ENCODE assay signal across 7 cellular contexts in genomic region chr19:13865578-13866462, GRCh38. TPM values are rescaled to one million over a fixed set of nuclear protein-coding genes. Genes with fewer than 3 reads are reported as not detected.
DNase-seq lines count a peak whose midpoint lies in the region; ATAC-seq, FAIRE-seq and TF ChIP-seq lines count a peak whose summit lies in the region.

No MANE protein-coding gene starts in this region.

- H2AFZ ChIP-seq in PC-3 (ENCODE audit: low read length) (peak overlapping the region; percentile 86), H1 (ENCODE audit: low read length) (no peak overlapping the region), neural progenitor cell (replicated peaks) (no peak overlapping the region)

- H3K4me1 ChIP-seq in PC-3 (ENCODE audit: insufficient read depth, low read length): peaks cover 9% of the 10 kb centered on the region
- H3K4me1 ChIP-seq in H1 (replicated peaks in 1 of 4; ENCODE audit: control insufficient read depth in 3 of 4, insufficient read depth in 4 of 4, low read length in 3 of 4): peaks cover 4 to 7% (median 5%) of the 10 kb centered on the region in 4 experiments; a peak in 6 of 7 replicates
- peaks cover 6% of the 10 kb centered on the region for H3K4me1 ChIP-seq in neural progenitor cell

- no peak overlapping the region for H3K23ac ChIP-seq in H1 (ENCODE audit: insufficient read length)

- peak overlapping the region; percentile 90 for H3K4me3 Mint-ChIP-seq in neural progenitor cell

- ATAC-seq in PC-3: peak; percentile 2; the same call in 1 of the 2 replicates
- no peak for ATAC-seq in HG03139 (IDR thresholded peaks at IDR 0.05; ENCODE audit: unreplicated experiment)

- H3K4me3 ChIP-seq in GM12865 (ENCODE audit: low read depth, low read length): peak overlapping the region; percentile 49
- H3K4me3 ChIP-seq in PC-3 (ENCODE audit: low read length): peak overlapping the region; percentile 89
- peak overlapping the region; percentile 28 to 66 (median 43) for H3K4me3 ChIP-seq in H1 (ENCODE audit: extremely low read depth in 1 of 4, insufficient read depth in 2 of 4, low read depth in 3 of 4, low read length in 4 of 4)
- H3K4me3 ChIP-seq in neural progenitor cell: peak overlapping the region; percentile 61

- TF ChIP-seq CTCF in GM12865 (IDR thresholded peaks at IDR 0.05; ENCODE audit: insufficient read depth, low read depth, low read length, missing control alignments): no peak
- no peak for TF ChIP-seq CTCF in PC-3 (conservative IDR thresholded peaks at IDR 0.05; ENCODE audit: low read depth, low read length)
- TF ChIP-seq CTCF in H1 (IDR thresholded peaks at IDR 0.05; ENCODE audit: control extremely low read depth in 1 of 3, insufficient read depth in 1 of 3, low read depth in 1 of 3, low read length in 3 of 3): no peak
- no peak for TF ChIP-seq CTCF in neural progenitor cell (IDR thresholded peaks at IDR 0.05)

- H2BK15ac ChIP-seq in H1 (ENCODE audit: low read length): no peak overlapping the region

- intact Hi-C loops in PC-3 (cut with micrococcal nuclease): no loop called here

- no peak overlapping the region for H4K5ac ChIP-seq in H1 (ENCODE audit: insufficient read length, low read depth, low read length)

- peaks cover 4% of the 10 kb centered on the region for H3F3A ChIP-seq in PC-3 (ENCODE audit: low read length, unreplicated experiment)
- peaks cover 23% of the 10 kb centered on the region for H3F3A ChIP-seq in neural progenitor cell (ENCODE audit: low read depth)

- H3K4me1 Mint-ChIP-seq in neural progenitor cell: peaks cover 34% of the 10 kb centered on the region

- H4K20me1 ChIP-seq in PC-3 (ENCODE audit: low read length) (no peaks in the 10 kb centered on the region), H1 (replicated peaks in 1 of 2; ENCODE audit: control insufficient read depth in 1 of 2, insufficient read depth in 2 of 2, low read length in 2 of 2) (peaks cover 2 to 8% of the 10 kb centered on the region in 2 experiments), neural progenitor cell (ENCODE audit: low read depth) (peaks cover 5% of the 10 kb centered on the region)

- H3K4me2 ChIP-seq in PC-3 (ENCODE audit: low read length) (peak overlapping the region; percentile 100), H1 (ENCODE audit: insufficient read depth in 1 of 2, low read depth in 2 of 2, low read length in 2 of 2) (peak overlapping the region; percentile 42 to 77), neural progenitor cell (peak overlapping the region; percentile 86)

- no peak overlapping the region for H2BK5ac ChIP-seq in H1 (ENCODE audit: low read depth, low read length)

- no TSS peak for BruUV-seq in PC-3 (replicated peaks; lab: Mats Ljungman, UMichigan)

- peaks cover 2% of the 10 kb centered on the region for H3K36me3 Mint-ChIP-seq in neural progenitor cell

- H4K8ac ChIP-seq in H1 (ENCODE audit: extremely low read depth, insufficient read depth, low read length): no peak overlapping the region

- H3K27me3 Mint-ChIP-seq in neural progenitor cell (ENCODE audit: insufficient read depth, low read depth): peaks cover 31% of the 10 kb centered on the region

- TF ChIP-seq POLR2A in H1 (IDR thresholded peaks at IDR 0.05; ENCODE audit: control extremely low read depth in 1 of 2, low read depth in 2 of 2, low read length in 2 of 2): no peak

- 20% methylated on average over 17 of the region's 81 CpGs; no CpG with 5 or more reads in 1 of the 2 experiments for WGBS in H1 (ENCODE audit: extremely low coverage in 1 of 2, insufficient coverage in 1 of 2, insufficient read length in 1 of 2, insufficient replicate concordance in 2 of 2, low coverage in 1 of 2, low lambda C conversion rate in 2 of 2, missing lambda C conversion rate in 1 of 2), 2 experiments

- TF ChIP-seq RAD21 in H1 (IDR thresholded peaks at IDR 0.05 in 1 of 2, conservative IDR thresholded peaks at IDR 0.05 in 1 of 2; ENCODE audit: low read depth in 2 of 2, low read length in 2 of 2): no peak

- no peak overlapping the region for H3K27ac ChIP-seq in PC-3 (ENCODE audit: low read length)
- no peak overlapping the region for H3K27ac ChIP-seq in H1 (ENCODE audit: low read depth, low read length)
- no peak overlapping the region for H3K27ac ChIP-seq in neural progenitor cell

- H3K27me3 ChIP-seq in PC-3 (ENCODE audit: low read length) (no peaks in the 10 kb centered on the region), H1 (replicated peaks in 1 of 4; ENCODE audit: control insufficient read depth in 3 of 4, extremely low read depth in 1 of 4, insufficient read depth in 3 of 4, low read length in 3 of 4) (peaks cover 16 to 67% (median 48%) of the 10 kb centered on the region in 4 experiments), neural progenitor cell (peaks cover 90% of the 10 kb centered on the region)

- H3K27ac Mint-ChIP-seq in neural progenitor cell: peak overlapping the region; percentile 18

- H3K9me3 Mint-ChIP-seq in neural progenitor cell: no peaks in the 10 kb centered on the region

- no peaks in the 10 kb centered on the region for H3K9me2 ChIP-seq in PC-3 (replicated peaks; ENCODE audit: low read length)

- H3K23me2 ChIP-seq in H1 (ENCODE audit: low read depth, low read length): no peaks in the 10 kb centered on the region; the same call in 1 of the 2 replicates

- FAIRE-seq in H1 (lab: Jason Lieb, UNC): no peak

- no peak for TF ChIP-seq EP300 in H1 (IDR thresholded peaks at IDR 0.05; ENCODE audit: borderline replicate concordance in 1 of 2, low read depth in 2 of 2, low read length in 2 of 2)

- no peaks in the 10 kb centered on the region for H3K9me3 ChIP-seq in PC-3 (ENCODE audit: low read length)
- no peaks in the 10 kb centered on the region for H3K9me3 ChIP-seq in H1 (ENCODE audit: insufficient read depth in 2 of 2, low read depth in 1 of 2, low read length in 1 of 2)
- H3K9me3 ChIP-seq in neural progenitor cell (ENCODE audit: low read depth): no peaks in the 10 kb centered on the region

- H3K56ac ChIP-seq in H1 (replicated peaks; ENCODE audit: insufficient read length, low read depth, low read length): no peak overlapping the region

- H2BK120ac ChIP-seq in H1 (replicated peaks; ENCODE audit: low read depth, low read length): no peak overlapping the region

- CTCF ChIA-PET in PC-3 (lab: Charles Lee): interaction anchor here (0.5 to 0.7 kb wide), 4 partner anchors 18 to 269 kb away, joined by 3 to 10 read pairs (median 6); partner anchors contain the start of gene IL27RA
- CTCF ChIA-PET in H1 (lab: Charles Lee; ENCODE audit: partially characterized antibody): interaction anchor here (0.6 to 2.1 kb wide), 3 partner anchors 14 to 173 kb away, joined by 3 to 5 read pairs (median 4); no protein-coding TSS in a partner anchor

- H3K79me2 ChIP-seq in PC-3 (ENCODE audit: low read length) (no peaks in the 10 kb centered on the region), H1 (ENCODE audit: control insufficient read depth in 1 of 2, insufficient read depth in 2 of 2, low read length in 2 of 2) (no peaks in the 10 kb centered on the region), neural progenitor cell (ENCODE audit: low read depth) (no peaks in the 10 kb centered on the region)

- no peak overlapping the region for H2BK20ac ChIP-seq in H1 (ENCODE audit: low read length)

- H3K36me3 ChIP-seq in PC-3 (ENCODE audit: low read depth, low read length): no peaks in the 10 kb centered on the region
- H3K36me3 ChIP-seq in H1 (ENCODE audit: control insufficient read depth in 2 of 4, insufficient read depth in 4 of 4, low read length in 3 of 4): no peaks in the 10 kb centered on the region
- no peaks in the 10 kb centered on the region for H3K36me3 ChIP-seq in neural progenitor cell

- H3K14ac ChIP-seq in H1 (ENCODE audit: insufficient read length): no peak overlapping the region

- POLR2A ChIA-PET in PC-3 (lab: Charles Lee; ENCODE audit: unreplicated experiment) (no interaction called here), H1 (lab: Charles Lee; ENCODE audit: partially characterized antibody) (interaction anchor here (0.7 kb wide), 1 partner anchor 18 kb away, joined by 3 read pairs; no protein-coding TSS in a partner anchor)

- H2BK12ac ChIP-seq in H1 (ENCODE audit: low read depth, low read length): 0 out of 2 replicates have a peak overlapping the region, but pooled peaks have one; percentile 6

- H3K18ac ChIP-seq in H1 (ENCODE audit: extremely low read depth, low read length): no peak overlapping the region

- H3K79me1 ChIP-seq in H1 (ENCODE audit: low read depth, low read length): no peaks in the 10 kb centered on the region

- H4K91ac ChIP-seq in H1 (replicated peaks; ENCODE audit: insufficient read length, low read length): no peak overlapping the region

- no peak overlapping the region for H3K4ac ChIP-seq in H1 (replicated peaks; ENCODE audit: insufficient read length, low read depth, low read length)

- H3K9ac ChIP-seq in PC-3 (ENCODE audit: low read length) (peak overlapping the region; percentile 65), H1 (replicated peaks in 1 of 4; ENCODE audit: extremely low read depth in 1 of 4, low read depth in 3 of 4, low read length in 3 of 4) (peak overlapping the region in 1 of 4 experiments; percentile 60; a peak in 1 of 7 replicates), neural progenitor cell (no peak overlapping the region)

- H2AK5ac ChIP-seq in H1 (ENCODE audit: low read depth, low read length): 0 out of 2 replicates have a peak overlapping the region, but pooled peaks have one; percentile 90

- DNase-seq in GM12865 (ENCODE audit: low read depth): no peak
- DNase-seq in PC-3: no peak
- DNase-seq in H1 (ENCODE audit: low read depth in 1 of 2, low spot score in 2 of 2): no peak
- DNase-seq in neural progenitor cell (ENCODE audit: low spot score): peak; percentile 64
- DNase-seq in NCI-H524 treated with DMSO at 0.1 percent for 48 hours (lab: John Stamatoyannopoulos, UW): no peak
- DNase-seq in NCI-H2029 treated with DMSO at 0.1 percent for 48 hours (lab: John Stamatoyannopoulos, UW): no peak

RNA-seq across cellular contexts. Expression of gene NANOS3, which starts 11.1 kb away (rescaled TPM):
- total RNA-seq in PC-3 (2014; rRNA removed) (1.7 TPM in 1 of 2 replicates, not detected in the other), neural progenitor cell (ENCODE audit: low replicate concordance) (not detected in 2 replicates)
- total RNA-seq in H1 (2021; fragmentation: NEBNext Ultra II Directional; extraction: Animal tissue kit (Norgen Biotek cat#: 25700)): not detected in 2 replicates
- polyA plus RNA-seq in H1 (2011; rRNA removed): 0.14 and 0.62 TPM in 2 replicates
- not detected for polyA plus RNA-seq in H1 (2011; cell fraction: cytosol; rRNA removed)
- not detected for polyA plus RNA-seq in H1 (2011; cell fraction: nucleus; rRNA removed)
- polyA plus RNA-seq in H1 (2012, experiment 1 of 2): 0.69 to 0.83 TPM in 2 of 4 replicates, not detected in the others
- polyA plus RNA-seq in H1 (2012, experiment 2 of 2): not detected
- 1.2 TPM for polyA plus RNA-seq in H1 (2013, experiment 1 of 2)
- polyA plus RNA-seq in H1 (2013, experiment 2 of 2): 1.3 TPM
- polyA minus RNA-seq in H1 (2011; rRNA and poly(A)+ RNA removed): not detected in 2 replicates
- not detected for polyA minus RNA-seq in H1 (2011; cell fraction: cytosol; rRNA and poly(A)+ RNA removed)
- not detected for polyA minus RNA-seq in H1 (2011; cell fraction: nucleus; rRNA and poly(A)+ RNA removed)

RNA-seq across cellular contexts. Expression of gene BRME1, which starts 40.1 kb away (rescaled TPM):
- total RNA-seq in PC-3 (2014; rRNA removed): 5.4 and 6.0 TPM in 2 replicates
- total RNA-seq in H1 (2021; fragmentation: NEBNext Ultra II Directional; extraction: Animal tissue kit (Norgen Biotek cat#: 25700)): 4.6 and 4.7 TPM in 2 replicates
- polyA plus RNA-seq in H1 (2011; rRNA removed): 4.6 and 6.0 TPM in 2 replicates
- polyA plus RNA-seq in H1 (2011; cell fraction: cytosol; rRNA removed): 5.2 TPM
- 12.9 TPM for polyA plus RNA-seq in H1 (2011; cell fraction: nucleus; rRNA removed)
- 2.8 to 5.0 TPM (median 3.9 TPM) in 4 replicates for polyA plus RNA-seq in H1 (2012, experiment 1 of 2)
- polyA plus RNA-seq in H1 (2012, experiment 2 of 2): 3.1 TPM
- polyA plus RNA-seq in H1 (2013, experiment 1 of 2): 3.8 TPM
- 3.4 TPM for polyA plus RNA-seq in H1 (2013, experiment 2 of 2)
- 2.5 and 3.4 TPM in 2 replicates for polyA minus RNA-seq in H1 (2011; rRNA and poly(A)+ RNA removed)
- polyA minus RNA-seq in H1 (2011; cell fraction: cytosol; rRNA and poly(A)+ RNA removed): 3.8 TPM
- polyA minus RNA-seq in H1 (2011; cell fraction: nucleus; rRNA and poly(A)+ RNA removed): 7.3 TPM
- total RNA-seq in neural progenitor cell (ENCODE audit: low replicate concordance): 0.49 and 4.1 TPM in 2 replicates

RNA-seq across cellular contexts. Expression of gene CC2D1A, which starts 40.2 kb away (rescaled TPM):
- total RNA-seq in PC-3 (2014; rRNA removed) (67.7 and 102 TPM in 2 replicates), neural progenitor cell (ENCODE audit: low replicate concordance) (8.1 and 22.0 TPM in 2 replicates)
- total RNA-seq in H1 (2021; fragmentation: NEBNext Ultra II Directional; extraction: Animal tissue kit (Norgen Biotek cat#: 25700)): 33.0 and 36.4 TPM in 2 replicates
- 12.5 and 20.5 TPM in 2 replicates for polyA plus RNA-seq in H1 (2011; rRNA removed)
- polyA plus RNA-seq in H1 (2011; cell fraction: cytosol; rRNA removed): 17.1 TPM
- polyA plus RNA-seq in H1 (2011; cell fraction: nucleus; rRNA removed): 71.1 TPM
- polyA plus RNA-seq in H1 (2012, experiment 1 of 2): 20.2 to 39.2 TPM (median 31.7 TPM) in 4 replicates
- 21.2 TPM for polyA plus RNA-seq in H1 (2012, experiment 2 of 2)
- 17.9 TPM for polyA plus RNA-seq in H1 (2013, experiment 1 of 2)
- polyA plus RNA-seq in H1 (2013, experiment 2 of 2): 16.1 TPM
- polyA minus RNA-seq in H1 (2011; rRNA and poly(A)+ RNA removed): 15.8 and 22.9 TPM in 2 replicates
- polyA minus RNA-seq in H1 (2011; cell fraction: cytosol; rRNA and poly(A)+ RNA removed): 17.1 TPM
- polyA minus RNA-seq in H1 (2011; cell fraction: nucleus; rRNA and poly(A)+ RNA removed): 19.3 TPM
